In genomic region chr13:41059896-41060722, GRCh38 we compare ENCODE assay signal across 8 cellular contexts. TPM values are rescaled to one million over a fixed set of nuclear protein-coding genes. Genes with fewer than 3 reads are reported as not detected.
A peak's percentile ranks its signal among the peaks of the same experiment; 100 is the strongest.
DNase-seq lines count a peak whose midpoint lies in the region; ATAC-seq and TF ChIP-seq lines count a peak whose summit lies in the region.

No MANE protein-coding gene starts in this region.

- H3K4me1 Mint-ChIP-seq in CD8-positive, alpha-beta T cell (ENCODE audit: low read depth) = peaks cover 58% of the 10 kb centered on the region
- peaks cover 33% of the 10 kb centered on the region for H3K4me1 Mint-ChIP-seq in endodermal cell

- TF ChIP-seq CTCF in CD8-positive, alpha-beta T cell (IDR thresholded peaks at IDR 0.05) = no peak
- peak; percentile 51 for TF ChIP-seq CTCF in endodermal cell (conservative IDR thresholded peaks at IDR 0.05)

- peak; percentile 8 to 78 (median 63) for DNase-seq in CD8-positive, alpha-beta T cell
- DNase-seq in NOMO-1 treated with DMSO at 0.1 percent for 48 hours (lab: John Stamatoyannopoulos, UW; ENCODE audit: unreplicated experiment) (peak; percentile 84), endodermal cell (peak; percentile 96), midbrain (lab: John Stamatoyannopoulos, UW) (peak; percentile 86)
- DNase-seq in activated CD8-positive, alpha-beta memory T cell treated with anti-CD3 and anti-CD28 coated beads, Interleukin-2, amount 50 U/mL, for 1 hour (ENCODE audit: extremely low read depth) = peak; percentile 17
- DNase-seq in stimulated activated CD8-positive, alpha-beta memory T cell treated with anti-CD3 and anti-CD28 coated beads, Interleukin-15, amount 100 ng/mL, for 4 hours (ENCODE audit: low read depth in 2 of 2) = peak; percentile 67 to 70

- H3K4me1 ChIP-seq in CD8-positive, alpha-beta T cell (ENCODE audit: insufficient read depth, low read length) = peaks cover 18% of the 10 kb centered on the region
- peaks cover 12% of the 10 kb centered on the region for H3K4me1 ChIP-seq in endodermal cell (ENCODE audit: control insufficient read depth, insufficient read depth, low read length)

- peak overlapping the region; percentile 65 for H3K27ac ChIP-seq in CD8-positive, alpha-beta T cell (ENCODE audit: low read depth, low read length)
- peak overlapping the region; percentile 93 for H3K27ac ChIP-seq in endodermal cell (ENCODE audit: low read depth, low read length)

- no peaks in the 10 kb centered on the region for H3K27me3 ChIP-seq in CD8-positive, alpha-beta T cell (ENCODE audit: insufficient read depth, low read length)
- H3K27me3 ChIP-seq in endodermal cell (ENCODE audit: control insufficient read depth, insufficient read depth, low read length, poor library complexity, severe bottlenecking) = no peaks in the 10 kb centered on the region

- H3K4me3 Mint-ChIP-seq in CD8-positive, alpha-beta T cell = peak overlapping the region; percentile 100
- peak overlapping the region; percentile 98 for H3K4me3 Mint-ChIP-seq in endodermal cell

- peak overlapping the region; percentile 100 for H3K27ac Mint-ChIP-seq in CD8-positive, alpha-beta T cell
- H3K27ac Mint-ChIP-seq in endodermal cell = peak overlapping the region; percentile 100

- ATAC-seq in CD8-positive, alpha-beta T cell = peak; percentile 28
- ATAC-seq in GM19397 (IDR thresholded peaks at IDR 0.05; ENCODE audit: unreplicated experiment) = peak; percentile 51
- ATAC-seq in HG03565 (IDR thresholded peaks at IDR 0.05; ENCODE audit: unreplicated experiment) = peak; percentile 22

- H3K9me3 Mint-ChIP-seq in CD8-positive, alpha-beta T cell = no peaks in the 10 kb centered on the region
- no peaks in the 10 kb centered on the region for H3K9me3 Mint-ChIP-seq in endodermal cell

- intact Hi-C loops in CD8-positive, alpha-beta T cell (cut with DNase I, micrococcal nuclease) = loop anchor here (1.0 to 10.0 kb wide), 13 partner anchors 41 to 1215 kb away; partner anchors contain the start of genes NAA16 (in 2 of the 2), AKAP11 (in 1 of the 2), ELF1 (in 1 of the 2) and KBTBD7 (in 1 of the 2)

- WGBS in endodermal cell (ENCODE audit: insufficient coverage in 1 of 2, insufficient read length in 1 of 2), 2 experiments = 0% methylated on average over 7 to 63 of the region's 64 CpGs

- no peaks in the 10 kb centered on the region for H3K36me3 ChIP-seq in CD8-positive, alpha-beta T cell (ENCODE audit: insufficient read depth, low read length)
- peaks cover 17% of the 10 kb centered on the region for H3K36me3 ChIP-seq in endodermal cell (ENCODE audit: control insufficient read depth, insufficient read depth, low read length)

- POLR2A ChIA-PET in CD8-positive, alpha-beta T cell (lab: Charles Lee) = interaction anchor here (0.6 to 3.8 kb wide), 27 partner anchors 41 to 1416 kb away, joined by 3 to 45 read pairs (median 4); partner anchors contain the start of genes ELF1, KBTBD6 and MTRF1

- peak overlapping the region; percentile 96 for H3K4me3 ChIP-seq in CD8-positive, alpha-beta T cell (ENCODE audit: low read depth, low read length)
- peak overlapping the region; percentile 99 for H3K4me3 ChIP-seq in endodermal cell (ENCODE audit: low read length)

- no peaks in the 10 kb centered on the region for H3K9me3 ChIP-seq in CD8-positive, alpha-beta T cell (ENCODE audit: low read length)
- H3K9me3 ChIP-seq in endodermal cell (ENCODE audit: control insufficient read depth, low read length) = no peaks in the 10 kb centered on the region

- CTCF ChIA-PET in CD8-positive, alpha-beta T cell (lab: Charles Lee) = interaction anchor here (0.6 to 3.3 kb wide), 15 partner anchors 9 to 1288 kb away, joined by 3 to 11 read pairs (median 4); no protein-coding TSS in a partner anchor

- H3K9ac ChIP-seq in endodermal cell (ENCODE audit: extremely low read depth, low read length, poor library complexity, severe bottlenecking) = peak overlapping the region; percentile 83

- peaks cover 33% of the 10 kb centered on the region for H3K36me3 Mint-ChIP-seq in CD8-positive, alpha-beta T cell
- H3K36me3 Mint-ChIP-seq in endodermal cell (ENCODE audit: low read depth) = peaks cover 13% of the 10 kb centered on the region

- no peaks in the 10 kb centered on the region for H3K27me3 Mint-ChIP-seq in CD8-positive, alpha-beta T cell (ENCODE audit: low read depth)
- no peaks in the 10 kb centered on the region for H3K27me3 Mint-ChIP-seq in endodermal cell (ENCODE audit: insufficient read depth)

RNA-seq across cellular contexts. Expression of gene WBP4, which starts 1.2 kb away (rescaled TPM):
- total RNA-seq in CD8-positive, alpha-beta T cell = 1 to 10 TPM; 6.1 to 7.2 TPM
- total RNA-seq in endodermal cell = 10 to 100 TPM in 1 of 2 donors, 1 to 10 TPM in 1; 8.9 to 15.2 TPM
- polyA plus RNA-seq in endodermal cell (2013, experiment 1 of 2) = 22.9 TPM
- polyA plus RNA-seq in endodermal cell (2013, experiment 2 of 2) = 20.9 TPM

RNA-seq across cellular contexts. Expression of gene ELF1, which starts 41.0 kb away (rescaled TPM):
- total RNA-seq in CD8-positive, alpha-beta T cell = 100 to 1,000 TPM; 308 to 313 TPM
- 10 to 100 TPM; 36.0 to 44.1 TPM for total RNA-seq in endodermal cell
- polyA plus RNA-seq in endodermal cell (2013, experiment 1 of 2) = 21.2 TPM
- 20.6 TPM for polyA plus RNA-seq in endodermal cell (2013, experiment 2 of 2)

Comparison
In these comparisons a context has a peak if more than half of its experiments do, and no peak if none do; other contexts are left out.
1. Peak in every context shown above with its lines: DNase-seq, ATAC-seq, H3K4me3 ChIP-seq and H3K27ac ChIP-seq.
2. DNase-seq: peak in every context shown above with its lines; median percentile 96 in endodermal cell; 86 in midbrain; 84 in NOMO-1 treated with DMSO at 0.1 percent for 48 hours; 68 in stimulated activated CD8-positive, alpha-beta memory T cell treated with anti-CD3 and anti-CD28 coated beads, Interleukin-15, amount 100 ng/mL, for 4 hours; 63 in CD8-positive, alpha-beta T cell; 17 in activated CD8-positive, alpha-beta memory T cell treated with anti-CD3 and anti-CD28 coated beads, Interleukin-2, amount 50 U/mL, for 1 hour.
3. RNA of gene ELF1, which starts 41.0 kb away (total RNA-seq): 308 to 313 TPM in CD8-positive, alpha-beta T cell; 36.0 to 44.1 TPM in endodermal cell; every median in the first group is over 4 times any median in the second.